ENCODE assay signal across 7 cellular contexts in the genomic region with DNA sequence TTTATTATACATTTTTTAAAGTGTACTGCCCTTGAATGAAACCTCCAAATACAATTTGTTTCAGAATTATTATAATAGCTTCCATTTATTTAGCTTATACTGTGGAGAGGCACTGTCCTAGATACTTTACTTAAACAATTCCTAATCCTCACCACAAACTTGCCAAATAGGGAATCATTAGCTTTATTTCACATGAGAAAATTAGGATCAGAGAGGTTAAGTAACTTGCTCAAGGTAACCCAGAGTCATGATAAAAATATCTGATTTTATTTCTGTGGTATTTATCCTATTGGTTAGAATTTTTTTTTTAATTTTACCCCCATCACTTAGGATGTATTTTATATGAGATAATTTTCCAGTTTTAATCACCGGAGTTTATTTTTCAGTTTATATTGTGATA.
"Had no signal": no experiment of that assay in that cellular context is flagged by ENCODE, and none has a peak within 500 bp of the region (broad histone marks: within the 10 kb centered on the region; RNA-seq: fewer than 3 reads in every experiment).

No MANE protein-coding gene starts in this region.

- ATAC-seq: HepG2 had no signal

- DNase-seq: IMR-90, KBM-7, KG1 had no signal

- H3K27ac ChIP-seq: HL-60, KMS-11 had no signal

- H3K9ac ChIP-seq: KMS-11 had no signal

- FAIRE-seq: HepG2, HTR-8/SVneo had no signal
